ENCODE assay signal across 10 cellular contexts in genomic region chr3:157543491-157544035, GRCh38. TPM values are rescaled to one million over a fixed set of nuclear protein-coding genes. Genes with fewer than 3 reads are reported as not detected.
DNase-seq lines count a peak whose midpoint lies in the region; ATAC-seq and TF ChIP-seq lines count a peak whose summit lies in the region.
"Had no signal": no experiment of that assay in that cellular context is flagged by ENCODE, and none has a peak within 500 bp of the region (broad histone marks: within the 10 kb centered on the region; RNA-seq: fewer than 3 reads in every experiment).

No MANE protein-coding gene starts in this region.

- H3K27ac ChIP-seq in left ventricle myocardium inferior (replicated peaks) (peak overlapping the region; percentile 69), prostate gland (peak overlapping the region in 1 of 2 donors; percentile 37), OCI-LY7 (ENCODE audit: low read depth, low read length, poor library complexity, severe bottlenecking) (no peak overlapping the region)

- POLR2A ChIA-PET in BJ (lab: Charles Lee): no interaction called here
- POLR2A ChIA-PET in OCI-LY7 (lab: Charles Lee): no interaction called here

- CTCF ChIA-PET in BJ (lab: Yijun Ruan, JAX) (interaction anchor here (0.7 to 8.0 kb wide), 7 partner anchors 8 to 907 kb away, joined by 3 to 70 read pairs (median 4); no protein-coding TSS in a partner anchor), OCI-LY7 (lab: Charles Lee; ENCODE audit: unreplicated experiment) (no interaction called here)

- H3K4me3 ChIP-seq in BJ (ENCODE audit: low read depth, low read length) (peak overlapping the region; percentile 49), left ventricle myocardium inferior (peak overlapping the region; percentile 63), prostate gland (peak overlapping the region; percentile 25 to 27), OCI-LY7 (ENCODE audit: low read depth, low read length, poor library complexity, severe bottlenecking) (no peak overlapping the region)

- DNase-seq in BJ (ENCODE audit: low read depth) (no peak), astrocyte of the hippocampus (ENCODE audit: low read depth, low spot score) (peak; percentile 5), left ventricle myocardium inferior (no peak), prostate gland (ENCODE audit: low spot score) (no peak), OCI-LY7 (ENCODE audit: low spot score) (no peak), NCI-H2107 (lab: John Stamatoyannopoulos, UW) (no peak)
- DNase-seq: CD4-positive, CD25-positive, alpha-beta regulatory T cell had no signal

- H3K9me3 ChIP-seq in left ventricle myocardium inferior (replicated peaks): peaks cover 6% of the 10 kb centered on the region
- H3K9me3 ChIP-seq in prostate gland: no peaks in the 10 kb centered on the region
- H3K9me3 ChIP-seq in OCI-LY7 (ENCODE audit: low read length): no peaks in the 10 kb centered on the region

- no peak for ATAC-seq in GM19452 (IDR thresholded peaks at IDR 0.05; ENCODE audit: unreplicated experiment)
- no peak for ATAC-seq in HG02973 (IDR thresholded peaks at IDR 0.05; ENCODE audit: unreplicated experiment)
- ATAC-seq: activated CD4-positive, alpha-beta T cell treated with anti-CD3 and anti-CD28 coated beads for 36 hours had no signal

- no peaks in the 10 kb centered on the region for H3K36me3 ChIP-seq in BJ (ENCODE audit: control insufficient read depth, insufficient read depth, low read length)
- no peaks in the 10 kb centered on the region for H3K36me3 ChIP-seq in left ventricle myocardium inferior
- H3K36me3 ChIP-seq in prostate gland: no peaks in the 10 kb centered on the region
- H3K36me3 ChIP-seq in OCI-LY7 (ENCODE audit: insufficient read depth, low read length): no peaks in the 10 kb centered on the region

- no peaks in the 10 kb centered on the region for H3K9me2 ChIP-seq in OCI-LY7 (ENCODE audit: insufficient read depth, low read length)

- TF ChIP-seq CTCF in BJ (IDR thresholded peaks at IDR 0.05; ENCODE audit: insufficient read depth, low read depth, low read length) (no peak), left ventricle myocardium inferior (IDR thresholded peaks at IDR 0.05; ENCODE audit: borderline replicate concordance) (no peak), prostate gland (IDR thresholded peaks at IDR 0.05) (no peak), OCI-LY7 (conservative IDR thresholded peaks at IDR 0.05; ENCODE audit: low read length) (no peak)

- no peak overlapping the region for H3K4me2 ChIP-seq in OCI-LY7 (ENCODE audit: low read length)

- H3K79me2 ChIP-seq in OCI-LY7 (ENCODE audit: insufficient read depth, low read depth, low read length): no peaks in the 10 kb centered on the region

- WGBS in prostate gland: 66% methylated on average over 14 of the region's 14 CpGs

- intact Hi-C loops in left ventricle myocardium inferior (cut with micrococcal nuclease) (no loop called here), prostate gland (cut with DNase I) (no loop called here), OCI-LY7 (cut with micrococcal nuclease; ENCODE audit: unreplicated experiment) (no loop called here)

- no peaks in the 10 kb centered on the region for H4K20me1 ChIP-seq in OCI-LY7 (ENCODE audit: insufficient read depth, low read length)

- no peak overlapping the region for H2AFZ ChIP-seq in OCI-LY7 (ENCODE audit: low read length)

- no peak for TF ChIP-seq POLR2A in prostate gland (IDR thresholded peaks at IDR 0.05)

- BruUV-seq in OCI-LY7 (replicated peaks; lab: Mats Ljungman, UMichigan): no TSS peak

- peaks cover 7% of the 10 kb centered on the region for H3K4me1 ChIP-seq in left ventricle myocardium inferior
- no peaks in the 10 kb centered on the region for H3K4me1 ChIP-seq in prostate gland (replicated peaks)
- no peaks in the 10 kb centered on the region for H3K4me1 ChIP-seq in OCI-LY7 (ENCODE audit: insufficient read depth, low read length, poor library complexity, severe bottlenecking)

- H3K27me3 ChIP-seq in BJ (ENCODE audit: control insufficient read depth, insufficient read depth, low read length) (no peaks in the 10 kb centered on the region; the same call in 1 of the 2 replicates), left ventricle myocardium inferior (ENCODE audit: low read depth) (peaks cover 23% of the 10 kb centered on the region), prostate gland (replicated peaks; ENCODE audit: insufficient read depth) (no peaks in the 10 kb centered on the region)

RNA-seq across cellular contexts. Expression of gene VEPH1, which starts 40.3 kb away (rescaled TPM):
- 17.9 and 27.8 TPM in 2 replicates for polyA plus RNA-seq in BJ (2011; rRNA removed)
- 24.2 and 27.3 TPM in 2 replicates for polyA minus RNA-seq in BJ (2011; rRNA and poly(A)+ RNA removed)
- 0.16 TPM for total RNA-seq in left ventricle myocardium inferior
- total RNA-seq in prostate gland: 1 to 10 TPM; 1.4 to 3.4 TPM
- not detected in 2 replicates for total RNA-seq in OCI-LY7 (2014; rRNA removed; shearing (Covaris generic))
- not detected in 2 replicates for total RNA-seq in OCI-LY7 (2022)
- total RNA-seq: activated CD4-positive, alpha-beta T cell treated with anti-CD3 and anti-CD28 coated beads for 36 hours had no signal
- polyA plus RNA-seq: CD4-positive, CD25-positive, alpha-beta regulatory T cell had no signal
